In genomic region chr13:97275265-97275664, GRCh38 we compare ENCODE assay signal across 9 cellular contexts. TPM values are rescaled to one million over a fixed set of nuclear protein-coding genes. Genes with fewer than 3 reads are reported as not detected.
A peak's percentile ranks its signal among the peaks of the same experiment; 100 is the strongest.
DNase-seq lines count a peak whose midpoint lies in the region; ATAC-seq, FAIRE-seq and TF ChIP-seq lines count a peak whose summit lies in the region.
"Had no signal": no experiment of that assay in that cellular context is flagged by ENCODE, and none has a peak within 500 bp of the region (broad histone marks: within the 10 kb centered on the region; RNA-seq: fewer than 3 reads in every experiment).

No MANE protein-coding gene starts in this region.

- peak; percentile 92 for FAIRE-seq in endothelial cell of umbilical vein (lab: Jason Lieb, UNC)

- no peak overlapping the region for H3K27ac Mint-ChIP-seq in stimulated activated effector memory CD8-positive, alpha-beta T cell treated with anti-CD3 and anti-CD28 coated beads, Interleukin-12 subunit alpha, Interleukin-12 subunit beta, amount 100 ng/mL, for 72 hours

- intact Hi-C loops in A673 (cut with micrococcal nuclease; ENCODE audit: unreplicated experiment), result no loop called here
- intact Hi-C loops in endothelial cell of umbilical vein (cut with micrococcal nuclease), result loop anchor here (1.0 kb wide), 1 partner anchor 15 kb away; no protein-coding TSS in a partner anchor
- intact Hi-C loops in mucosa of descending colon (cut with DNase I, micrococcal nuclease), result no loop called here

- TF ChIP-seq CTCF in A673 (conservative IDR thresholded peaks at IDR 0.05; ENCODE audit: low read depth, low read length), result no peak
- no peak for TF ChIP-seq CTCF in endothelial cell of umbilical vein (IDR thresholded peaks at IDR 0.05; ENCODE audit: extremely low read depth in 1 of 2, insufficient read depth in 1 of 2, low read depth in 1 of 2, low read length in 2 of 2)
- no peak for TF ChIP-seq CTCF in mucosa of descending colon (IDR thresholded peaks at IDR 0.05)

- POLR2A ChIA-PET in A673 (lab: Charles Lee; ENCODE audit: low non-redundant PET) (no interaction called here), endothelial cell of umbilical vein (lab: Charles Lee) (interaction anchor here (1.0 kb wide), 1 partner anchor 15 kb away, joined by 3 read pairs; no protein-coding TSS in a partner anchor)

- H3K4me3 ChIP-seq in A673 (ENCODE audit: low read depth, low read length, poor library complexity, severe bottlenecking) (no peak overlapping the region), endothelial cell of umbilical vein (replicated peaks in 1 of 3; ENCODE audit: insufficient read depth in 1 of 3, low read depth in 1 of 3, low read length in 3 of 3) (no peak overlapping the region), mucosa of descending colon (no peak overlapping the region)
- H3K4me3 ChIP-seq: upper lobe of left lung had no signal

- BruUV-seq in A673 (replicated peaks; lab: Mats Ljungman, UMichigan), result no TSS peak
- no TSS peak for BruUV-seq in endothelial cell of umbilical vein (replicated peaks; lab: Mats Ljungman, UMichigan)

- CTCF ChIA-PET in A673 (lab: Charles Lee) (no interaction called here), endothelial cell of umbilical vein (lab: Charles Lee) (interaction anchor here (0.8 to 2.6 kb wide), 15 partner anchors 8 to 165 kb away, joined by 3 to 14 read pairs (median 3); no protein-coding TSS in a partner anchor)

- H3K27ac ChIP-seq in A673 (ENCODE audit: low read depth, low read length, poor library complexity, severe bottlenecking) (no peak overlapping the region), endothelial cell of umbilical vein (ENCODE audit: insufficient read depth, low read depth, low read length) (peak overlapping the region; percentile 82)

- H3K9me3 ChIP-seq in A673 (ENCODE audit: low read depth, low read length, poor library complexity, severe bottlenecking), result no peaks in the 10 kb centered on the region
- H3K9me3 ChIP-seq in endothelial cell of umbilical vein (replicated peaks; ENCODE audit: control insufficient read depth, insufficient read depth, low read length), result no peaks in the 10 kb centered on the region
- H3K9me3 ChIP-seq in mucosa of descending colon, result no peaks in the 10 kb centered on the region
- H3K9me3 ChIP-seq: upper lobe of left lung had no signal

- no peaks in the 10 kb centered on the region for H3K9me3 Mint-ChIP-seq in stimulated activated effector memory CD8-positive, alpha-beta T cell treated with anti-CD3 and anti-CD28 coated beads, Interleukin-12 subunit alpha, Interleukin-12 subunit beta, amount 100 ng/mL, for 72 hours

- H3K36me3 Mint-ChIP-seq in stimulated activated effector memory CD8-positive, alpha-beta T cell treated with anti-CD3 and anti-CD28 coated beads, Interleukin-12 subunit alpha, Interleukin-12 subunit beta, amount 100 ng/mL, for 72 hours, result peaks cover 24% of the 10 kb centered on the region

- H3K4me2 ChIP-seq in endothelial cell of umbilical vein (ENCODE audit: insufficient read depth, low read length), result peak overlapping the region; percentile 63

- H3K4me1 Mint-ChIP-seq in stimulated activated effector memory CD8-positive, alpha-beta T cell treated with anti-CD3 and anti-CD28 coated beads, Interleukin-12 subunit alpha, Interleukin-12 subunit beta, amount 100 ng/mL, for 72 hours, result peaks cover 31% of the 10 kb centered on the region

- no peaks in the 10 kb centered on the region for H3K9me1 ChIP-seq in endothelial cell of umbilical vein (replicated peaks; ENCODE audit: control insufficient read depth, extremely low read depth, insufficient read depth, low read length)

- TF ChIP-seq POLR2A in endothelial cell of umbilical vein (IDR thresholded peaks at IDR 0.05; ENCODE audit: low read depth, low read length), result peak; percentile 31

- peak; percentile 62 for DNase-seq in A673 (ENCODE audit: low spot score)
- DNase-seq in NCI-H226, result peak; percentile 68
- DNase-seq in endothelial cell of umbilical vein (ENCODE audit: low read depth, low spot score), result peak; percentile 93
- no peak for DNase-seq in mucosa of descending colon
- no peak for DNase-seq in stimulated activated effector memory CD8-positive, alpha-beta T cell treated with anti-CD3 and anti-CD28 coated beads, Interleukin-12 subunit alpha, Interleukin-12 subunit beta, amount 100 ng/mL, for 72 hours (ENCODE audit: low spot score in 2 of 2)
- DNase-seq in DMS153 treated with DMSO at 0.1 percent for 48 hours (lab: John Stamatoyannopoulos, UW; ENCODE audit: unreplicated experiment), result no peak
- DNase-seq in SK-N-DZ (ENCODE audit: low spot score), result no peak
- DNase-seq: upper lobe of left lung had no signal

- H3K27me3 ChIP-seq in A673 (replicated peaks; ENCODE audit: insufficient read depth, low read depth, low read length, poor library complexity), result no peaks in the 10 kb centered on the region
- no peaks in the 10 kb centered on the region for H3K27me3 ChIP-seq in endothelial cell of umbilical vein (ENCODE audit: control insufficient read depth in 2 of 2, insufficient read depth in 2 of 2, low read length in 2 of 2)
- H3K27me3 ChIP-seq: upper lobe of left lung had no signal

- dilution Hi-C loops in endothelial cell of umbilical vein (cut with MboI; ENCODE audit: extremely low pct_ligation_motif_present, low sequenced_read_pairs), result no loop called here

- H3K36me3 ChIP-seq in A673 (ENCODE audit: insufficient read depth, low read length, poor library complexity, severe bottlenecking), result no peaks in the 10 kb centered on the region
- H3K36me3 ChIP-seq in endothelial cell of umbilical vein (ENCODE audit: control insufficient read depth in 2 of 2, extremely low read depth in 1 of 2, insufficient read depth in 2 of 2, low read length in 2 of 2), result peaks cover 0 to 12% of the 10 kb centered on the region in 2 experiments
- H3K36me3 ChIP-seq in mucosa of descending colon (ENCODE audit: low read depth), result no peaks in the 10 kb centered on the region

- no peaks in the 10 kb centered on the region for H4K20me1 ChIP-seq in endothelial cell of umbilical vein (replicated peaks; ENCODE audit: control insufficient read depth, extremely low read depth, insufficient read depth, low read length)

- H3K79me2 ChIP-seq in endothelial cell of umbilical vein (ENCODE audit: control insufficient read depth, insufficient read depth, low read length), result peaks cover 79% of the 10 kb centered on the region

- peak; percentile 46 for ATAC-seq in mucosa of descending colon
- no peak for ATAC-seq in HG03378 (IDR thresholded peaks at IDR 0.05; ENCODE audit: unreplicated experiment)
- no peak for ATAC-seq in stimulated activated effector memory CD8-positive, alpha-beta T cell treated with anti-CD3 and anti-CD28 coated beads, Interleukin-12 subunit alpha, Interleukin-12 subunit beta, amount 100 ng/mL, for 72 hours

- no peak overlapping the region for H2AFZ ChIP-seq in endothelial cell of umbilical vein (ENCODE audit: low read depth, low read length)

- H3K4me1 ChIP-seq in A673 (ENCODE audit: insufficient read depth, low read length, poor library complexity, severe bottlenecking) (peaks cover 31% of the 10 kb centered on the region), endothelial cell of umbilical vein (ENCODE audit: control insufficient read depth, extremely low read depth, insufficient read depth, low read length) (peaks cover 75% of the 10 kb centered on the region), mucosa of descending colon (ENCODE audit: low read depth) (peaks cover 23% of the 10 kb centered on the region)

- H3K9ac ChIP-seq in endothelial cell of umbilical vein (replicated peaks; ENCODE audit: extremely low read depth, insufficient read depth, low read length), result peak overlapping the region; percentile 69

- no peak overlapping the region for H3K4me3 Mint-ChIP-seq in stimulated activated effector memory CD8-positive, alpha-beta T cell treated with anti-CD3 and anti-CD28 coated beads, Interleukin-12 subunit alpha, Interleukin-12 subunit beta, amount 100 ng/mL, for 72 hours

TF ChIP-seq in endothelial cell of umbilical vein, 7 proteins besides CTCF, POLR2A, EP300 and RAD21:
- TF ChIP-seq POLR2AphosphoS5 (IDR thresholded peaks at IDR 0.05; ENCODE audit: insufficient read depth, low read depth, low read length) (peak; percentile 41), GATA2 (IDR thresholded peaks at IDR 0.05; ENCODE audit: insufficient read depth, insufficient read length, low read depth, low read length) (no peak), FOS (IDR thresholded peaks at IDR 0.05; ENCODE audit: borderline replicate concordance, insufficient read depth, low read length) (peak; percentile 74), MAX (IDR thresholded peaks at IDR 0.05; ENCODE audit: insufficient read depth, insufficient read length) (no peak), MYC (IDR thresholded peaks at IDR 0.05; ENCODE audit: low read depth, low read length) (no peak), JUN (IDR thresholded peaks at IDR 0.05; ENCODE audit: borderline replicate concordance, insufficient read depth, insufficient read length, low read depth) (peak; percentile 68), EZH2 (IDR thresholded peaks at IDR 0.05; ENCODE audit: borderline replicate concordance, low read depth, low read length, severe bottlenecking) (no peak)

RNA-seq across cellular contexts. Expression of gene MBNL2, which starts 53.1 kb away (rescaled TPM):
- 12.0 TPM in 2 replicates for total RNA-seq in A673 (2021)
- 75.6 and 76.5 TPM in 2 replicates for total RNA-seq in endothelial cell of umbilical vein
- polyA plus RNA-seq in endothelial cell of umbilical vein, result 23.2 and 32.9 TPM in 2 replicates
- 28.8 and 30.4 TPM in 2 replicates for polyA plus RNA-seq in endothelial cell of umbilical vein (2011; cell fraction: cytosol; rRNA removed)
- polyA plus RNA-seq in endothelial cell of umbilical vein (2011; cell fraction: nucleus; rRNA removed), result 49.5 and 54.3 TPM in 2 replicates
- 57.3 and 67.5 TPM in 2 replicates for polyA plus RNA-seq in endothelial cell of umbilical vein (2012)
- 99.8 and 107 TPM in 2 replicates for polyA minus RNA-seq in endothelial cell of umbilical vein
- polyA minus RNA-seq in endothelial cell of umbilical vein (2011; cell fraction: cytosol; rRNA and poly(A)+ RNA removed), result 27.8 TPM
- polyA minus RNA-seq in endothelial cell of umbilical vein (2011; cell fraction: nucleus; rRNA and poly(A)+ RNA removed), result 148 and 189 TPM in 2 replicates
- 10 to 100 TPM; 41.0 to 75.1 (median 47.2) TPM for total RNA-seq in mucosa of descending colon
- polyA plus RNA-seq in SK-N-DZ (2014; cell fraction: cytosol; rRNA removed), result 18.6 and 21.7 TPM in 2 replicates
- 28.6 and 35.0 TPM in 2 replicates for polyA plus RNA-seq in SK-N-DZ (2014; cell fraction: nucleus; rRNA removed)

Comparison
In these comparisons a context has a peak if more than half of its experiments do, and no peak if none do; other contexts are left out.
1. DNase-seq: peak in A673 (single experiment), NCI-H226 (single experiment) and endothelial cell of umbilical vein (single experiment); none in mucosa of descending colon (0 of 3), stimulated activated effector memory CD8-positive, alpha-beta T cell treated with anti-CD3 and anti-CD28 coated beads, Interleukin-12 subunit alpha, Interleukin-12 subunit beta, amount 100 ng/mL, for 72 hours (0 of 2), DMS153 treated with DMSO at 0.1 percent for 48 hours (single experiment) and SK-N-DZ (single experiment).